ENCODE assay signal across 8 cellular contexts in genomic region chr17:81399481-81400153, GRCh38. TPM values are rescaled to one million over a fixed set of nuclear protein-coding genes. Genes with fewer than 3 reads are reported as not detected.
DNase-seq lines count a peak whose midpoint lies in the region; ATAC-seq, FAIRE-seq and TF ChIP-seq lines count a peak whose summit lies in the region.

No MANE protein-coding gene starts in this region.

- no peak overlapping the region for H2BK20ac ChIP-seq in H1 (ENCODE audit: low read length)

- no peak overlapping the region for H3K23ac ChIP-seq in H1 (ENCODE audit: insufficient read length)

- CTCF ChIA-PET in CD4-positive, alpha-beta memory T cell (lab: Charles Lee; ENCODE audit: partially characterized antibody) = no interaction called here
- CTCF ChIA-PET in H1 (lab: Charles Lee; ENCODE audit: partially characterized antibody) = interaction anchor here (1.5 kb wide), 1 partner anchor 41 kb away, joined by 4 read pairs; no protein-coding TSS in a partner anchor

- no peak overlapping the region for H2BK120ac ChIP-seq in H1 (replicated peaks; ENCODE audit: low read depth, low read length)

- intact Hi-C loops in CD4-positive, alpha-beta memory T cell (cut with micrococcal nuclease) = loop anchor here (10.0 kb wide), 1 partner anchor 85 kb away; no protein-coding TSS in a partner anchor

- no peak overlapping the region; the same call in 1 of the 2 replicates for H3K18ac ChIP-seq in H1 (ENCODE audit: extremely low read depth, low read length)

- H3K9me3 ChIP-seq in CD4-positive, alpha-beta memory T cell (ENCODE audit: control insufficient read depth in 1 of 2, low read length in 2 of 2) = no peaks in the 10 kb centered on the region
- no peaks in the 10 kb centered on the region for H3K9me3 ChIP-seq in H1 (ENCODE audit: insufficient read depth in 2 of 2, low read depth in 1 of 2, low read length in 1 of 2)

- H3K14ac ChIP-seq in H1 (ENCODE audit: insufficient read length) = no peak overlapping the region

- no peak overlapping the region for H2BK5ac ChIP-seq in H1 (ENCODE audit: low read depth, low read length)

- H3K9me3 Mint-ChIP-seq in CD4-positive, alpha-beta memory T cell = peaks cover 0 to 17% (median 0%) of the 10 kb centered on the region in 8 donors
- no peaks in the 10 kb centered on the region for H3K9me3 Mint-ChIP-seq in nephron progenitor cell

- FAIRE-seq in H1 (lab: Jason Lieb, UNC) = no peak

- no peak overlapping the region for H2BK12ac ChIP-seq in H1 (ENCODE audit: low read depth, low read length)

- H3K4me3 Mint-ChIP-seq in CD4-positive, alpha-beta memory T cell = peak overlapping the region in 7 of 8 donors; percentile 44 to 97 (median 87)
- H3K4me3 Mint-ChIP-seq in nephron progenitor cell = peak overlapping the region; percentile 93

- peak overlapping the region in 1 of 2 donors; percentile 28 for H3K4me3 ChIP-seq in CD4-positive, alpha-beta memory T cell (ENCODE audit: low read length in 2 of 2)
- H3K4me3 ChIP-seq in H1 (ENCODE audit: extremely low read depth in 1 of 4, insufficient read depth in 2 of 4, low read depth in 3 of 4, low read length in 4 of 4) = peak overlapping the region; percentile 27 to 56 (median 34); a peak in 6 of 8 replicates

- H3K4me1 ChIP-seq in CD4-positive, alpha-beta memory T cell (ENCODE audit: insufficient read depth, low read length) = peaks cover 52% of the 10 kb centered on the region
- peaks cover 9 to 43% (median 28%) of the 10 kb centered on the region in 4 experiments for H3K4me1 ChIP-seq in H1 (replicated peaks in 1 of 4; ENCODE audit: control insufficient read depth in 3 of 4, insufficient read depth in 4 of 4, low read length in 3 of 4)

- H3K4ac ChIP-seq in H1 (replicated peaks; ENCODE audit: insufficient read length, low read depth, low read length) = no peak overlapping the region

- H3K36me3 Mint-ChIP-seq in CD4-positive, alpha-beta memory T cell = peaks cover 0 to 5% of the 10 kb centered on the region in 2 donors
- H3K36me3 Mint-ChIP-seq in nephron progenitor cell (ENCODE audit: low read depth) = peaks cover 7% of the 10 kb centered on the region

- no peak overlapping the region for H3K56ac ChIP-seq in H1 (replicated peaks; ENCODE audit: insufficient read length, low read depth, low read length)

- no peaks in the 10 kb centered on the region for H3K36me3 ChIP-seq in CD4-positive, alpha-beta memory T cell (ENCODE audit: insufficient read depth, low read length)
- H3K36me3 ChIP-seq in H1 (ENCODE audit: control insufficient read depth in 2 of 4, insufficient read depth in 4 of 4, low read length in 3 of 4) = no peaks in the 10 kb centered on the region; a peak in 1 of 8 replicates

- ATAC-seq in GM21526 (IDR thresholded peaks at IDR 0.05; ENCODE audit: low FRiP score, unreplicated experiment) (no peak), HG02610 (IDR thresholded peaks at IDR 0.05; ENCODE audit: unreplicated experiment) (no peak)

- H3K9ac ChIP-seq in H1 (replicated peaks in 1 of 4; ENCODE audit: extremely low read depth in 1 of 4, low read depth in 3 of 4, low read length in 3 of 4) = no peak overlapping the region

- H2AK5ac ChIP-seq in H1 (ENCODE audit: low read depth, low read length) = no peak overlapping the region

- no peak overlapping the region for H4K91ac ChIP-seq in H1 (replicated peaks; ENCODE audit: insufficient read length, low read length)

- H2BK15ac ChIP-seq in H1 (ENCODE audit: low read length) = no peak overlapping the region

- no peak overlapping the region for H4K5ac ChIP-seq in H1 (ENCODE audit: insufficient read length, low read depth, low read length)

- H3K4me1 Mint-ChIP-seq in CD4-positive, alpha-beta memory T cell = peaks cover 12 to 39% (median 23%) of the 10 kb centered on the region in 4 donors
- peaks cover 54% of the 10 kb centered on the region for H3K4me1 Mint-ChIP-seq in nephron progenitor cell

- no peak for TF ChIP-seq POLR2A in H1 (IDR thresholded peaks at IDR 0.05; ENCODE audit: control extremely low read depth in 1 of 2, low read depth in 2 of 2, low read length in 2 of 2)

- peaks cover 25% of the 10 kb centered on the region for H3K23me2 ChIP-seq in H1 (ENCODE audit: low read depth, low read length)

- H4K8ac ChIP-seq in H1 (ENCODE audit: extremely low read depth, insufficient read depth, low read length) = no peak overlapping the region

- no peak overlapping the region for H2AFZ ChIP-seq in H1 (ENCODE audit: low read length)

- peak in 2 of 5 donors; percentile 13 to 22 for DNase-seq in CD4-positive, alpha-beta memory T cell
- DNase-seq in M059J (ENCODE audit: low read depth) (peak; percentile 41), H1 (ENCODE audit: low read depth in 1 of 2, low spot score in 2 of 2) (no peak), nephron progenitor cell (peak; percentile 43), NCI-H2196 (lab: John Stamatoyannopoulos, UW; ENCODE audit: unreplicated experiment) (no peak), NCI-H510A treated with DMSO at 0.1 percent for 48 hours (lab: John Stamatoyannopoulos, UW) (no peak)

- no peak for TF ChIP-seq RAD21 in H1 (IDR thresholded peaks at IDR 0.05 in 1 of 2, conservative IDR thresholded peaks at IDR 0.05 in 1 of 2; ENCODE audit: low read depth in 2 of 2, low read length in 2 of 2)

- POLR2A ChIA-PET in CD4-positive, alpha-beta memory T cell (lab: Charles Lee; ENCODE audit: partially characterized antibody) = interaction anchor here (1.3 to 2.2 kb wide), 2 partner anchors 13 to 113 kb away, joined by 3 to 9 read pairs; partner anchors contain the start of gene ACTG1
- POLR2A ChIA-PET in H1 (lab: Charles Lee; ENCODE audit: partially characterized antibody) = interaction anchor here (0.7 to 2.3 kb wide), 6 partner anchors 9 to 115 kb away, joined by 3 to 9 read pairs (median 3); no protein-coding TSS in a partner anchor

- no peak for TF ChIP-seq EP300 in H1 (IDR thresholded peaks at IDR 0.05; ENCODE audit: borderline replicate concordance in 1 of 2, low read depth in 2 of 2, low read length in 2 of 2)

- peaks cover 61% of the 10 kb centered on the region for H3K27me3 ChIP-seq in CD4-positive, alpha-beta memory T cell (ENCODE audit: insufficient read depth, low read length)
- peaks cover 32 to 65% (median 52%) of the 10 kb centered on the region in 4 experiments for H3K27me3 ChIP-seq in H1 (replicated peaks in 1 of 4; ENCODE audit: control insufficient read depth in 3 of 4, extremely low read depth in 1 of 4, insufficient read depth in 3 of 4, low read length in 3 of 4)

- peak overlapping the region in 1 of 7 donors; percentile 94 for H3K27ac Mint-ChIP-seq in CD4-positive, alpha-beta memory T cell
- no peak overlapping the region for H3K27ac Mint-ChIP-seq in nephron progenitor cell

- peak overlapping the region; percentile 76 to 82 for H3K4me2 ChIP-seq in H1 (ENCODE audit: insufficient read depth in 1 of 2, low read depth in 2 of 2, low read length in 2 of 2)

- peaks cover 39 to 41% of the 10 kb centered on the region in 2 donors for H3K27me3 Mint-ChIP-seq in CD4-positive, alpha-beta memory T cell
- H3K27me3 Mint-ChIP-seq in nephron progenitor cell (ENCODE audit: low read depth, poor library complexity) = peaks cover 13% of the 10 kb centered on the region

- no peaks in the 10 kb centered on the region for H3K79me1 ChIP-seq in H1 (ENCODE audit: low read depth, low read length)

- TF ChIP-seq CTCF in H1 (IDR thresholded peaks at IDR 0.05; ENCODE audit: control extremely low read depth in 1 of 3, insufficient read depth in 1 of 3, low read depth in 1 of 3, low read length in 3 of 3) (no peak), nephron progenitor cell (IDR thresholded peaks at IDR 0.05) (no peak)

- no peak overlapping the region for H3K27ac ChIP-seq in CD4-positive, alpha-beta memory T cell (ENCODE audit: low read depth, low read length)
- no peak overlapping the region for H3K27ac ChIP-seq in H1 (ENCODE audit: low read depth, low read length)

- no peaks in the 10 kb centered on the region for H3K79me2 ChIP-seq in H1 (ENCODE audit: control insufficient read depth in 1 of 2, insufficient read depth in 2 of 2, low read length in 2 of 2)

- no peaks in the 10 kb centered on the region for H4K20me1 ChIP-seq in H1 (replicated peaks in 1 of 2; ENCODE audit: control insufficient read depth in 1 of 2, insufficient read depth in 2 of 2, low read length in 2 of 2)

- 1% methylated on average over 41 of the region's 95 CpGs; no CpG with 5 or more reads in 1 of the 2 experiments for WGBS in H1 (ENCODE audit: extremely low coverage in 1 of 2, insufficient coverage in 1 of 2, insufficient read length in 1 of 2, insufficient replicate concordance in 2 of 2, low coverage in 1 of 2, low lambda C conversion rate in 2 of 2, missing lambda C conversion rate in 1 of 2), 2 experiments

TF ChIP-seq in H1, 55 proteins besides CTCF, POLR2A, EP300 and RAD21:
- TF ChIP-seq GABPA (IDR thresholded peaks at IDR 0.05; ENCODE audit: borderline replicate concordance, insufficient read depth, low read length) (peak; percentile 39; the same call in 1 of the 2 replicates), KDM4A (IDR thresholded peaks at IDR 0.05; ENCODE audit: low read depth, low read length, severe bottlenecking) (peak; percentile 29), CBX8 (IDR thresholded peaks at IDR 0.05; ENCODE audit: borderline replicate concordance, low read depth, low read length) (no peak), RBBP5 (IDR thresholded peaks at IDR 0.05; ENCODE audit: borderline replicate concordance, low read depth, low read length) (0 out of 2 replicates have a peak, but pooled peaks have one; percentile 52), EZH2 (IDR thresholded peaks at IDR 0.05; ENCODE audit: low read depth, low read length, severe bottlenecking) (peak; percentile 18), CTBP2 (IDR thresholded peaks at IDR 0.05; ENCODE audit: borderline replicate concordance, insufficient read depth, insufficient read length, low read length) (peak; percentile 76)

RNA-seq across cellular contexts. Expression of gene BAHCC1, which starts 4.4 kb away (rescaled TPM):
- not detected for total RNA-seq in CD4-positive, alpha-beta memory T cell
- not detected for polyA plus RNA-seq in CD4-positive, alpha-beta memory T cell
- 1.0 and 4.3 TPM in 2 replicates for total RNA-seq in M059J (2014; rRNA removed; shearing (Covaris generic))
- total RNA-seq in H1 (2021; fragmentation: NEBNext Ultra II Directional; extraction: Animal tissue kit (Norgen Biotek cat#: 25700)) = 0.58 and 0.71 TPM in 2 replicates
- polyA plus RNA-seq in H1 (2011; rRNA removed) = 0.26 and 0.61 TPM in 2 replicates
- 0.47 TPM for polyA plus RNA-seq in H1 (2011; cell fraction: cytosol; rRNA removed)
- polyA plus RNA-seq in H1 (2011; cell fraction: nucleus; rRNA removed) = 2.9 TPM
- polyA plus RNA-seq in H1 (2012, experiment 1 of 2) = 0.44 to 0.98 TPM (median 0.89 TPM) in 4 replicates
- 0.58 TPM for polyA plus RNA-seq in H1 (2012, experiment 2 of 2)
- polyA plus RNA-seq in H1 (2013, experiment 1 of 2) = 0.45 TPM
- 0.50 TPM for polyA plus RNA-seq in H1 (2013, experiment 2 of 2)
- polyA minus RNA-seq in H1 (2011; rRNA and poly(A)+ RNA removed) = 0.88 and 0.95 TPM in 2 replicates
- 3.2 TPM for polyA minus RNA-seq in H1 (2011; cell fraction: cytosol; rRNA and poly(A)+ RNA removed)
- 1.3 TPM for polyA minus RNA-seq in H1 (2011; cell fraction: nucleus; rRNA and poly(A)+ RNA removed)

Comparison
In these comparisons a context has a peak if more than half of its experiments do, and no peak if none do; other contexts are left out.
1. DNase-seq: peak in M059J (single experiment) and nephron progenitor cell (single experiment); none in H1 (0 of 2), NCI-H2196 (single experiment) and NCI-H510A treated with DMSO at 0.1 percent for 48 hours (single experiment).